In genomic region chr7:127568034-127568433, GRCh38 we compare ENCODE assay signal across 4 cellular contexts. TPM values are rescaled to one million over a fixed set of nuclear protein-coding genes. Genes with fewer than 3 reads are reported as not detected.
"Had no signal": no experiment of that assay in that cellular context is flagged by ENCODE, and none has a peak within 500 bp of the region (broad histone marks: within the 10 kb centered on the region; RNA-seq: fewer than 3 reads in every experiment).

No MANE protein-coding gene starts in this region.

RNA-seq across cellular contexts. Expression of gene PAX4, which starts 49.9 kb away (rescaled TPM):
- total RNA-seq: HepG2, HT1080, IMR-90 had no signal
- polyA plus RNA-seq: HepG2, IgD-negative memory B cell, IMR-90 had no signal
